Comparison of ENCODE assay signal across 1 cellular context in genomic region chr20:51392625-51393186, GRCh38.
TF ChIP-seq lines count a peak whose summit lies in the region.

No MANE protein-coding gene starts in this region.

TF ChIP-seq in IMR-90, 13 proteins besides CTCF, POLR2A, EP300 and RAD21 (continued from another document):
- no peak for TF ChIP-seq SMC3 (IDR thresholded peaks at IDR 0.05; ENCODE audit: low read depth, low read length)
- no peak for TF ChIP-seq RFX5 (IDR thresholded peaks at IDR 0.05; ENCODE audit: low read depth, low read length)
- no peak for TF ChIP-seq CEBPB (IDR thresholded peaks at IDR 0.05; ENCODE audit: low read depth, low read length)
- TF ChIP-seq FOS (IDR thresholded peaks at IDR 0.05; ENCODE audit: low read depth, low read length), result no peak
